1 cellular context compared by ENCODE assay signal in genomic region chr1:3368711-3369436, GRCh38.
TF ChIP-seq lines count a peak whose summit lies in the region.

No MANE protein-coding gene starts in this region.

TF ChIP-seq in neural cell, 6 proteins besides CTCF, POLR2A, EP300 and RAD21 (continued from another document):
- no peak for TF ChIP-seq EZH2 (IDR thresholded peaks at IDR 0.05; ENCODE audit: borderline replicate concordance, insufficient read depth, low read length, poor library complexity, severe bottlenecking)
- TF ChIP-seq REST (IDR thresholded peaks at IDR 0.05; ENCODE audit: borderline replicate concordance), result no peak
